In the genomic region with DNA sequence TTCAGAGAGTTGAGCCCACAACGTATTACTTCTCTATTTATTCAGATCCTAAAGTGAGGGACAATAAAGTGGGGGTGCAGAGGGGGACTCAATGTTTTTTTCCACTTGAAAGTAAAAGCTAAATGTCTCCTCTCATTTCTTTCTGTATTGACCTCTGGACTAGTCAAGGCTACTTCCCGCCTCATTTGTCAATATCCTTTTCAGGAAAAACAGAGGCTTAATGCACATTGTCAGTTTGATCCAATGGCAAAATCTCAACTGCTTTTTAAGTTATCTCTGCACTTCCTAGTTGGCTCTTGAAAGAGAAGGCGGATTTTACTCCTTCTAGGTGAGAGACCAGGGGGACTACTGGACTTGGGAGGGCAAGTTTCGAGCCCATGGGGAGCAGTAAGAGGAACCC, we compare ENCODE assay signal across 18 cellular contexts. TPM values are rescaled to one million over a fixed set of nuclear protein-coding genes. Genes with fewer than 3 reads are reported as not detected.
DNase-seq lines count a peak whose midpoint lies in the region; ATAC-seq, FAIRE-seq and TF ChIP-seq lines count a peak whose summit lies in the region.
"Had no signal": no experiment of that assay in that cellular context is flagged by ENCODE, and none has a peak within 500 bp of the region (broad histone marks: within the 10 kb centered on the region; RNA-seq: fewer than 3 reads in every experiment).

No MANE protein-coding gene starts in this region.

- H3K79me2 ChIP-seq in endothelial cell of umbilical vein (ENCODE audit: control insufficient read depth, insufficient read depth, low read length) = peaks cover 74% of the 10 kb centered on the region

- 53 to 68% methylated on average over 4 of the region's 4 CpGs for WGBS in upper lobe of left lung, 2 donors

- H3K9me3 Mint-ChIP-seq in nephron progenitor cell = no peaks in the 10 kb centered on the region
- no peaks in the 10 kb centered on the region for H3K9me3 Mint-ChIP-seq in HFFc6
- H3K9me3 Mint-ChIP-seq in activated naive CD4-positive, alpha-beta T cell treated with anti-CD3 and anti-CD28 coated beads, Interleukin-2, amount 50 U/mL, for 72 hours = no peaks in the 10 kb centered on the region
- H3K9me3 Mint-ChIP-seq in activated T-helper 1 cell treated with anti-CD3 and anti-CD28 coated beads, Interleukin-12 subunit alpha, Interleukin-12 subunit beta, Interleukin-2, Interleukin-4 antibody, amounts not matched to agents 30 ng/mL and 10 ng/mL and 1 ng/mL, durations not matched to agents 14 hours and 24 hours and 36 hours = no peaks in the 10 kb centered on the region

- no peaks in the 10 kb centered on the region for H3K27me3 Mint-ChIP-seq in nephron progenitor cell (ENCODE audit: low read depth, poor library complexity)
- H3K27me3 Mint-ChIP-seq in HFFc6 (ENCODE audit: insufficient read depth) = no peaks in the 10 kb centered on the region
- H3K27me3 Mint-ChIP-seq in activated T-helper 1 cell treated with anti-CD3 and anti-CD28 coated beads, Interleukin-12 subunit alpha, Interleukin-12 subunit beta, Interleukin-2, Interleukin-4 antibody, amounts not matched to agents 30 ng/mL and 10 ng/mL and 1 ng/mL, durations not matched to agents 14 hours and 24 hours and 36 hours (ENCODE audit: insufficient read depth) = no peaks in the 10 kb centered on the region

- H3K4me2 ChIP-seq in endothelial cell of umbilical vein (ENCODE audit: insufficient read depth, low read length) = peak overlapping the region; percentile 20
- H3K4me2 ChIP-seq: SK-N-SH had no signal

- H3K36me3 ChIP-seq in cardiac muscle cell (peaks cover 2% of the 10 kb centered on the region), endothelial cell of umbilical vein (ENCODE audit: control insufficient read depth in 2 of 2, extremely low read depth in 1 of 2, insufficient read depth in 2 of 2, low read length in 2 of 2) (peaks cover 2% of the 10 kb centered on the region in 2 experiments), upper lobe of left lung (peaks cover 0 to 6% (median 4%) of the 10 kb centered on the region in 4 donors)

- H3K27ac Mint-ChIP-seq in nephron progenitor cell = peak overlapping the region; percentile 29
- H3K27ac Mint-ChIP-seq in HFFc6 = no peak overlapping the region
- H3K27ac Mint-ChIP-seq in activated naive CD4-positive, alpha-beta T cell treated with anti-CD3 and anti-CD28 coated beads, Interleukin-2, amount 50 U/mL, for 72 hours = no peak overlapping the region
- H3K27ac Mint-ChIP-seq in activated T-helper 1 cell treated with anti-CD3 and anti-CD28 coated beads, Interleukin-12 subunit alpha, Interleukin-12 subunit beta, Interleukin-2, Interleukin-4 antibody, amounts not matched to agents 30 ng/mL and 10 ng/mL and 1 ng/mL, durations not matched to agents 14 hours and 24 hours and 36 hours = no peak overlapping the region
- H3K27ac Mint-ChIP-seq: activated CD8-positive, alpha-beta T cell treated with anti-CD3 and anti-CD28 coated beads, Interleukin-2, amount 10 ng/mL, durations not matched to agents 7 days and 5 days had no signal

- no peak for TF ChIP-seq POLR2A in endothelial cell of umbilical vein (IDR thresholded peaks at IDR 0.05; ENCODE audit: low read depth, low read length)
- TF ChIP-seq POLR2A in upper lobe of left lung (IDR thresholded peaks at IDR 0.05) = no peak

- no peak for FAIRE-seq in endothelial cell of umbilical vein (lab: Jason Lieb, UNC)
- FAIRE-seq: H1 had no signal

- intact Hi-C loops in left cardiac atrium (cut with DNase I) = loop anchor here in 1 of 2 donors (10.0 kb wide), 1 partner anchor 53 kb away; a partner anchor contains a TSS
- intact Hi-C loops in endothelial cell of umbilical vein (cut with micrococcal nuclease) = loop anchor here (1.0 to 5.0 kb wide), 3 partner anchors 15 to 281 kb away; no protein-coding TSS in a partner anchor
- intact Hi-C loops in activated T-helper 1 cell treated with anti-CD3 and anti-CD28 coated beads, Interleukin-12 subunit alpha, Interleukin-12 subunit beta, Interleukin-2, Interleukin-4 antibody, amounts not matched to agents 30 ng/mL and 10 ng/mL and 1 ng/mL, durations not matched to agents 14 hours and 24 hours and 36 hours (cut with micrococcal nuclease) = no loop called here

- no peak overlapping the region for H2AFZ ChIP-seq in endothelial cell of umbilical vein (ENCODE audit: low read depth, low read length)

- H3K27ac ChIP-seq in cardiac muscle cell (peak overlapping the region; percentile 30), endothelial cell of umbilical vein (ENCODE audit: insufficient read depth, low read depth, low read length) (peak overlapping the region; percentile 71), upper lobe of left lung (peak overlapping the region; percentile 50 to 80 (median 77))

- H4K20me1 ChIP-seq in endothelial cell of umbilical vein (replicated peaks; ENCODE audit: control insufficient read depth, extremely low read depth, insufficient read depth, low read length) = no peaks in the 10 kb centered on the region

- H3K4me1 ChIP-seq in cardiac muscle cell (ENCODE audit: low read depth) (peaks cover 15% of the 10 kb centered on the region), endothelial cell of umbilical vein (ENCODE audit: control insufficient read depth, extremely low read depth, insufficient read depth, low read length) (peaks cover 33% of the 10 kb centered on the region), upper lobe of left lung (peaks cover 63 to 79% (median 68%) of the 10 kb centered on the region in 4 donors)

- TF ChIP-seq CTCF in cardiac muscle cell (IDR thresholded peaks at IDR 0.05; ENCODE audit: low read depth, low read length) (no peak), endothelial cell of umbilical vein (IDR thresholded peaks at IDR 0.05; ENCODE audit: extremely low read depth in 1 of 2, insufficient read depth in 1 of 2, low read depth in 1 of 2, low read length in 2 of 2) (no peak), nephron progenitor cell (IDR thresholded peaks at IDR 0.05) (no peak), upper lobe of left lung (IDR thresholded peaks at IDR 0.05) (no peak), HFFc6 (IDR thresholded peaks at IDR 0.05) (no peak)

- no peak for TF ChIP-seq EP300 in upper lobe of left lung (IDR thresholded peaks at IDR 0.05)

- H3K27me3 ChIP-seq in cardiac muscle cell (no peaks in the 10 kb centered on the region), endothelial cell of umbilical vein (ENCODE audit: control insufficient read depth in 2 of 2, insufficient read depth in 2 of 2, low read length in 2 of 2) (no peaks in the 10 kb centered on the region), upper lobe of left lung (no peaks in the 10 kb centered on the region)
- H3K27me3 ChIP-seq: gastroesophageal sphincter had no signal

- H3K9me3 ChIP-seq in cardiac muscle cell (ENCODE audit: low read depth) (no peaks in the 10 kb centered on the region), endothelial cell of umbilical vein (replicated peaks; ENCODE audit: control insufficient read depth, insufficient read depth, low read length) (no peaks in the 10 kb centered on the region), upper lobe of left lung (no peaks in the 10 kb centered on the region)
- H3K9me3 ChIP-seq: gastroesophageal sphincter, SK-N-SH, thoracic aorta had no signal

- H3K36me3 Mint-ChIP-seq in nephron progenitor cell (ENCODE audit: low read depth) (peaks cover 25% of the 10 kb centered on the region), HFFc6 (ENCODE audit: low read depth) (peaks cover 9% of the 10 kb centered on the region)
- H3K36me3 Mint-ChIP-seq in activated naive CD4-positive, alpha-beta T cell treated with anti-CD3 and anti-CD28 coated beads, Interleukin-2, amount 50 U/mL, for 72 hours = peaks cover 0 to 7% of the 10 kb centered on the region in 2 donors
- peaks cover 8% of the 10 kb centered on the region for H3K36me3 Mint-ChIP-seq in activated T-helper 1 cell treated with anti-CD3 and anti-CD28 coated beads, Interleukin-12 subunit alpha, Interleukin-12 subunit beta, Interleukin-2, Interleukin-4 antibody, amounts not matched to agents 30 ng/mL and 10 ng/mL and 1 ng/mL, durations not matched to agents 14 hours and 24 hours and 36 hours (ENCODE audit: low read depth)

- H3K4me3 ChIP-seq in cardiac muscle cell (no peak overlapping the region), endothelial cell of umbilical vein (replicated peaks in 1 of 3; ENCODE audit: insufficient read depth in 1 of 3, low read depth in 1 of 3, low read length in 3 of 3) (no peak overlapping the region), upper lobe of left lung (no peak overlapping the region)
- H3K4me3 ChIP-seq: gastroesophageal sphincter, thoracic aorta had no signal

- H3K9me1 ChIP-seq in endothelial cell of umbilical vein (replicated peaks; ENCODE audit: control insufficient read depth, extremely low read depth, insufficient read depth, low read length) = no peaks in the 10 kb centered on the region

- peak overlapping the region; percentile 13 for H3K9ac ChIP-seq in endothelial cell of umbilical vein (replicated peaks; ENCODE audit: extremely low read depth, insufficient read depth, low read length)
- H3K9ac ChIP-seq: SK-N-SH had no signal

- no peak for ATAC-seq in left cardiac atrium
- ATAC-seq in upper lobe of left lung (ENCODE audit: low FRiP score in 2 of 2) = no peak
- no peak for ATAC-seq in activated naive CD4-positive, alpha-beta T cell treated with anti-CD3 and anti-CD28 coated beads, Interleukin-2, amount 50 U/mL, for 72 hours

- H3K4me1 Mint-ChIP-seq in nephron progenitor cell (peaks cover 17% of the 10 kb centered on the region), HFFc6 (ENCODE audit: low read depth) (peaks cover 25% of the 10 kb centered on the region)
- peaks cover 21% of the 10 kb centered on the region for H3K4me1 Mint-ChIP-seq in activated T-helper 1 cell treated with anti-CD3 and anti-CD28 coated beads, Interleukin-12 subunit alpha, Interleukin-12 subunit beta, Interleukin-2, Interleukin-4 antibody, amounts not matched to agents 30 ng/mL and 10 ng/mL and 1 ng/mL, durations not matched to agents 14 hours and 24 hours and 36 hours (ENCODE audit: low read depth)

- no TSS peak for BruUV-seq in endothelial cell of umbilical vein (replicated peaks; lab: Mats Ljungman, UMichigan)

- CTCF ChIA-PET in endothelial cell of umbilical vein (lab: Charles Lee) = interaction anchor here (0.6 to 3.6 kb wide), 3 partner anchors 13 to 75 kb away, joined by 3 to 17 read pairs (median 3); no protein-coding TSS in a partner anchor

- dilution Hi-C loops in endothelial cell of umbilical vein (cut with MboI; ENCODE audit: extremely low pct_ligation_motif_present, low sequenced_read_pairs) = no loop called here

- no peak overlapping the region for H3K4me3 Mint-ChIP-seq in nephron progenitor cell
- H3K4me3 Mint-ChIP-seq in HFFc6 = no peak overlapping the region
- no peak overlapping the region for H3K4me3 Mint-ChIP-seq in activated T-helper 1 cell treated with anti-CD3 and anti-CD28 coated beads, Interleukin-12 subunit alpha, Interleukin-12 subunit beta, Interleukin-2, Interleukin-4 antibody, amounts not matched to agents 30 ng/mL and 10 ng/mL and 1 ng/mL, durations not matched to agents 14 hours and 24 hours and 36 hours
- H3K4me3 Mint-ChIP-seq: activated CD8-positive, alpha-beta T cell treated with anti-CD3 and anti-CD28 coated beads, Interleukin-2, amount 10 ng/mL, durations not matched to agents 7 days and 5 days had no signal

- POLR2A ChIA-PET in endothelial cell of umbilical vein (lab: Charles Lee) = no interaction called here

- no peak for DNase-seq in cardiac muscle cell (ENCODE audit: low read depth in 1 of 2, low spot score in 1 of 2)
- no peak for DNase-seq in left cardiac atrium
- DNase-seq in endothelial cell of umbilical vein (ENCODE audit: low read depth, low spot score) = no peak
- no peak for DNase-seq in nephron progenitor cell
- DNase-seq in upper lobe of left lung = no peak
- no peak for DNase-seq in HFFc6
- DNase-seq in activated naive CD4-positive, alpha-beta T cell treated with anti-CD3 and anti-CD28 coated beads, Interleukin-2, amount 50 U/mL, for 72 hours (ENCODE audit: low spot score in 2 of 2) = no peak
- no peak for DNase-seq in activated T-helper 1 cell treated with anti-CD3 and anti-CD28 coated beads, Interleukin-12 subunit alpha, Interleukin-12 subunit beta, Interleukin-2, Interleukin-4 antibody, amounts not matched to agents 30 ng/mL and 10 ng/mL and 1 ng/mL, durations not matched to agents 14 hours and 24 hours and 36 hours (ENCODE audit: low spot score)
- DNase-seq: ACHN; activated CD8-positive, alpha-beta T cell treated with anti-CD3 and anti-CD28 coated beads, Interleukin-2, amount 10 ng/mL, durations not matched to agents 7 days and 5 days; COR-L47; midbrain; NCI-H187; NCI-H446 treated with DMSO at 0.1 percent for 48 hours; SK-N-SH had no signal

RNA-seq across cellular contexts. Expression of a gene that starts 56.4 kb away (rescaled TPM):
- total RNA-seq in cardiac muscle cell = 35.9 and 47.0 TPM in 2 replicates
- 23.2 and 29.6 TPM in 2 replicates for polyA plus RNA-seq in cardiac muscle cell
- total RNA-seq in left cardiac atrium = 100 to 1,000 TPM; 123 to 139 TPM
- 40.3 and 43.8 TPM in 2 replicates for total RNA-seq in endothelial cell of umbilical vein
- 8.9 and 9.0 TPM in 2 replicates for polyA plus RNA-seq in endothelial cell of umbilical vein
- polyA plus RNA-seq in endothelial cell of umbilical vein (2011; cell fraction: cytosol; rRNA removed) = 12.7 and 15.0 TPM in 2 replicates
- 23.5 and 25.3 TPM in 2 replicates for polyA plus RNA-seq in endothelial cell of umbilical vein (2011; cell fraction: nucleus; rRNA removed)
- polyA plus RNA-seq in endothelial cell of umbilical vein (2012) = 9.0 and 12.6 TPM in 2 replicates
- 28.5 and 31.7 TPM in 2 replicates for polyA minus RNA-seq in endothelial cell of umbilical vein
- polyA minus RNA-seq in endothelial cell of umbilical vein (2011; cell fraction: cytosol; rRNA and poly(A)+ RNA removed) = 4.3 TPM
- 32.3 and 33.9 TPM in 2 replicates for polyA minus RNA-seq in endothelial cell of umbilical vein (2011; cell fraction: nucleus; rRNA and poly(A)+ RNA removed)
- total RNA-seq in upper lobe of left lung = 10 to 100 TPM; 38.6 to 59.6 (median 45.9) TPM
- total RNA-seq in HFFc6 (2021; fragmentation: NEBNext Ultra II Directional; extraction: Animal tissue kit (Norgen Biotek cat#: 25700)) = 10 to 100 TPM; 14.6 to 33.4 (median 31.4) TPM
- total RNA-seq in activated naive CD4-positive, alpha-beta T cell treated with anti-CD3 and anti-CD28 coated beads, Interleukin-2, amount 50 U/mL, for 72 hours = 10 to 100 TPM; 12.8 to 20.9 TPM
- 28.3 and 29.2 TPM in 2 replicates for total RNA-seq in activated T-helper 1 cell treated with anti-CD3 and anti-CD28 coated beads, Interleukin-12 subunit alpha, Interleukin-12 subunit beta, Interleukin-2, Interleukin-4 antibody, amounts not matched to agents 30 ng/mL and 10 ng/mL and 1 ng/mL, durations not matched to agents 14 hours and 24 hours and 36 hours
